ENCODE assay signal across 22 cellular contexts in the genomic region with DNA sequence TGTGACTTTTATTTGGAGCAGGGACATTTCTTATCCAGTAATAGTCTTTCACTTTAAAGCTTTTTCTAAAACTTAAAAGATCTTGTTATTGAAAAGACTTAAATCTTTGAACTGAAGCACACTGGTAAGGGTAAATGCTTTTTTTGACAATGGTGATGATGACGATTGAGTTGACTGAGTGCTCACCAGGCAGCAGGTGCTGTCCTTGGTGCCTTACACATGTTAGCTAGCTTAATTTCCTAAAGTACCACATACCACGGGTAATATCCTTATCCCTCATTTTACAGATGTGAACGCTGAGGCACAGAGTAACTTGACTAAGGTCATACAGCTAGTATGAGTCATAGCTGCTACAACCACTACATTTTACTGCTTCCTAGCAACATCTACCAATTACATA.
"Had no signal": no experiment of that assay in that cellular context is flagged by ENCODE, and none has a peak within 500 bp of the region (broad histone marks: within the 10 kb centered on the region; RNA-seq: fewer than 3 reads in every experiment).

No MANE protein-coding gene starts in this region.

- FAIRE-seq: HepG2, RCC 7860 had no signal

- H3K4me3 Mint-ChIP-seq: T-helper 17 cell had no signal

- H3K27ac ChIP-seq: RWPE1 had no signal

- H3K27ac Mint-ChIP-seq: T-helper 17 cell had no signal

- ATAC-seq: HepG2, T-helper 17 cell had no signal

- DNase-seq: IMR-90, KBM-7, MV-4-11, NCI-H1048, NCI-H1105, NCI-H1417, NCI-H146, NCI-H1694 treated with DMSO at 0.1 percent for 48 hours, NCI-H1930, NCI-H2081, NCI-H2107, NCI-H2227 treated with DMSO at 0.1 percent for 48 hours, NCI-H446, NCI-H510A, NCI-H524 treated with DMSO at 0.1 percent for 48 hours, NCI-H774, SHP77, T-helper 1 cell, T-helper 17 cell had no signal

- H3K4me1 Mint-ChIP-seq: T-helper 17 cell had no signal
